30 cellular contexts compared by ENCODE assay signal in genomic region chr15:66938114-66938830, GRCh38.
A peak's percentile ranks its signal among the peaks of the same experiment; 100 is the strongest.
DNase-seq lines count a peak whose midpoint lies in the region; ATAC-seq, FAIRE-seq and TF ChIP-seq lines count a peak whose summit lies in the region.
"Had no signal": no experiment of that assay in that cellular context is flagged by ENCODE, and none has a peak within 500 bp of the region (broad histone marks: within the 10 kb centered on the region; RNA-seq: fewer than 3 reads in every experiment).

No MANE protein-coding gene starts in this region.

- TF ChIP-seq EP300 in GM12878 (IDR thresholded peaks at IDR 0.05; ENCODE audit: borderline replicate concordance in 1 of 2, control insufficient read depth in 1 of 2, low read depth in 2 of 2, low read length in 2 of 2): no peak

- RAD21 ChIA-PET in GM12878 (lab: Charles Lee; ENCODE audit: unreplicated experiment): no interaction called here

- SMC1A ChIA-PET in GM12878 (lab: Charles Lee; ENCODE audit: uncharacterized antibody, unreplicated experiment): interaction anchor here (1.1 to 1.7 kb wide), 2 partner anchors 362 to 366 kb away, joined by 3 to 5 read pairs; no protein-coding TSS in a partner anchor

- peaks cover 10% of the 10 kb centered on the region for H3K9me3 Mint-ChIP-seq in activated CD4-positive, alpha-beta T cell treated with anti-CD3 and anti-CD28 coated beads, Interleukin-2, amount 10 ng/mL, durations not matched to agents 7 days and 5 days
- H3K9me3 Mint-ChIP-seq: CD8-positive, alpha-beta T cell had no signal

- CTCF ChIA-PET in activated CD4-positive, alpha-beta T cell treated with anti-CD3 and anti-CD28 coated beads, Interleukin-2, amount 10 ng/mL, durations not matched to agents 7 days and 5 days (lab: Charles Lee): no interaction called here
- CTCF ChIA-PET in GM12878 (lab: Yijun Ruan, JAX): interaction anchor here (0.8 kb wide), 1 partner anchor 8 kb away, joined by 3 read pairs; no protein-coding TSS in a partner anchor

- peaks cover 14% of the 10 kb centered on the region for H3K4me1 Mint-ChIP-seq in activated CD4-positive, alpha-beta T cell treated with anti-CD3 and anti-CD28 coated beads, Interleukin-2, amount 10 ng/mL, durations not matched to agents 7 days and 5 days
- H3K4me1 Mint-ChIP-seq: memory B cell had no signal

- H3K36me3 ChIP-seq in GM12878 (ENCODE audit: control insufficient read depth in 2 of 2, insufficient read depth in 2 of 2, low read length in 1 of 2): no peaks in the 10 kb centered on the region
- H3K36me3 ChIP-seq in small intestine (ENCODE audit: control insufficient read depth in 2 of 2, insufficient read depth in 2 of 2, low read length in 2 of 2): no peaks in the 10 kb centered on the region
- H3K36me3 ChIP-seq: heart left ventricle, prostate gland, upper lobe of left lung had no signal

- no peak for DNase-seq in activated CD4-positive, alpha-beta T cell treated with anti-CD3 and anti-CD28 coated beads, Interleukin-2, amount 10 ng/mL, durations not matched to agents 7 days and 5 days
- no peak for DNase-seq in activated CD4-positive, alpha-beta T cell treated with anti-CD3 and anti-CD28 coated beads, Interleukin-2, amount 50 U/mL, for 48 hours
- peak; percentile 68 for DNase-seq in OCI-M1 (lab: John Stamatoyannopoulos, UW)
- DNase-seq in GM12878 (ENCODE audit: low read depth, low spot score): no peak
- DNase-seq in small intestine: peak; percentile 57
- DNase-seq in COLO829 (ENCODE audit: low spot score): no peak
- no peak for DNase-seq in GM03348 (ENCODE audit: low spot score)
- DNase-seq: activated CD4-positive, alpha-beta T cell treated with anti-CD3 and anti-CD28 coated beads for 1 hour; activated gamma-delta T cell treated with Interleukin-2 at 50 U/mL for 16 hours; activated T-cell treated with anti-CD3 and anti-CD28 coated beads, Interleukin-2, amount 50 U/mL, for 1 hour; CD8-positive, alpha-beta T cell; DMS79 treated with DMSO at 0.1 percent for 48 hours; effector CD4-positive, alpha-beta T cell; heart left ventricle; left cardiac atrium; MM.1S; NCI-H1694; NCI-H2171 treated with DMSO at 0.1 percent for 48 hours; NCI-H526; RPMI8226; SK-N-SH; stimulated activated CD4-positive, alpha-beta T cell treated with anti-CD3 and anti-CD28 coated beads, Interleukin-1b, Interleukin-23, amount 100 ng/mL, for 48 hours; upper lobe of left lung had no signal

- H3K27ac Mint-ChIP-seq in activated CD4-positive, alpha-beta T cell treated with anti-CD3 and anti-CD28 coated beads, Interleukin-2, amount 10 ng/mL, durations not matched to agents 7 days and 5 days: peak overlapping the region; percentile 14
- H3K27ac Mint-ChIP-seq: CD8-positive, alpha-beta T cell; IgD-negative memory B cell; memory B cell had no signal

- BruUV-seq in GM12878 (replicated peaks; lab: Mats Ljungman, UMichigan): no TSS peak

- H4K20me1 ChIP-seq in GM12878 (ENCODE audit: control insufficient read depth, insufficient read depth): no peaks in the 10 kb centered on the region

- no peak for TF ChIP-seq POLR2A in GM12878 (IDR thresholded peaks at IDR 0.05; ENCODE audit: low read depth, low read length)

- H2AFZ ChIP-seq in GM12878 (ENCODE audit: control insufficient read depth, low read depth, low read length): no peak overlapping the region

- H3K79me2 ChIP-seq in GM12878 (ENCODE audit: control insufficient read depth, insufficient read depth, low read length): no peaks in the 10 kb centered on the region

- TF ChIP-seq RAD21 in GM12878 (IDR thresholded peaks at IDR 0.05; ENCODE audit: insufficient read depth, low read depth, low read length): no peak

- in situ Hi-C loops in GM12878 (cut with MboI): no loop called here

- peaks cover 4% of the 10 kb centered on the region for H3K36me3 Mint-ChIP-seq in activated CD4-positive, alpha-beta T cell treated with anti-CD3 and anti-CD28 coated beads, Interleukin-2, amount 10 ng/mL, durations not matched to agents 7 days and 5 days (ENCODE audit: low read depth)
- H3K36me3 Mint-ChIP-seq: CD8-positive, alpha-beta T cell; IgD-negative memory B cell had no signal

- H3K9ac ChIP-seq in GM12878 (ENCODE audit: control insufficient read depth, insufficient read depth, low read length): no peak overlapping the region
- H3K9ac ChIP-seq: SK-N-SH had no signal

- peaks cover 3% of the 10 kb centered on the region; the same call in 2 of the 3 replicates for H3K9me3 ChIP-seq in GM12878 (replicated peaks; ENCODE audit: control insufficient read depth, insufficient read depth, low read length)
- no peaks in the 10 kb centered on the region for H3K9me3 ChIP-seq in small intestine (ENCODE audit: control insufficient read depth, low read depth)
- H3K9me3 ChIP-seq: prostate gland, SK-N-SH, upper lobe of left lung had no signal

- POLR2A ChIA-PET in activated CD4-positive, alpha-beta T cell treated with anti-CD3 and anti-CD28 coated beads, Interleukin-2, amount 10 ng/mL, durations not matched to agents 7 days and 5 days (lab: Charles Lee): no interaction called here
- POLR2A ChIA-PET in GM12878 (lab: Charles Lee): no interaction called here

- H3K4me2 ChIP-seq in GM12878 (ENCODE audit: control insufficient read depth, insufficient read depth): no peak overlapping the region
- H3K4me2 ChIP-seq: SK-N-SH had no signal

- FAIRE-seq in GM12878 (lab: Jason Lieb, UNC) (no peak), small intestine (lab: Jason Lieb, UNC) (no peak)
- FAIRE-seq: GM12891 had no signal

- H3K4me3 ChIP-seq in GM12878 (no peak overlapping the region), small intestine (ENCODE audit: low read depth in 1 of 2, low read length in 2 of 2) (no peak overlapping the region)
- H3K4me3 ChIP-seq: heart left ventricle, prostate gland, skin epidermis, upper lobe of left lung had no signal

- 33% methylated on average over 3 of the region's 3 CpGs for WGBS in GM12878 (ENCODE audit: insufficient coverage, insufficient replicate concordance, low lambda C conversion rate, missing lambda C conversion rate)
- 58 to 76% (median 61%) methylated on average over 3 of the region's 3 CpGs for WGBS in small intestine, 3 donors

- TF ChIP-seq CTCF in GM12878 (IDR thresholded peaks at IDR 0.05 in 2 of 3, conservative IDR thresholded peaks at IDR 0.05 in 1 of 3; ENCODE audit: control insufficient read depth in 2 of 3, extremely low read depth in 1 of 3, insufficient read depth in 1 of 3, low read depth in 3 of 3, low read length in 3 of 3): no peak

- ATAC-seq in GM12878 (no peak), GM21786 (IDR thresholded peaks at IDR 0.05; ENCODE audit: unreplicated experiment) (no peak)
- ATAC-seq: CD8-positive, alpha-beta T cell; HCT116; heart left ventricle; left cardiac atrium had no signal

- H3K27me3 ChIP-seq in GM12878 (replicated peaks in 1 of 2; ENCODE audit: control insufficient read depth in 2 of 2, insufficient read depth in 2 of 2, low read length in 1 of 2) (no peaks in the 10 kb centered on the region; a peak in 1 of 4 replicates), small intestine (ENCODE audit: control insufficient read depth in 2 of 2, insufficient read depth in 2 of 2, low read length in 2 of 2) (no peaks in the 10 kb centered on the region)
- H3K27me3 ChIP-seq: heart left ventricle, upper lobe of left lung had no signal

- intact Hi-C loops in GM12878 (cut with micrococcal nuclease; ENCODE audit: unreplicated experiment): no loop called here

- H3K4me3 Mint-ChIP-seq in activated CD4-positive, alpha-beta T cell treated with anti-CD3 and anti-CD28 coated beads, Interleukin-2, amount 10 ng/mL, durations not matched to agents 7 days and 5 days: no peak overlapping the region
- H3K4me3 Mint-ChIP-seq: CD8-positive, alpha-beta T cell; IgD-negative memory B cell; memory B cell had no signal

- no peaks in the 10 kb centered on the region for H3K27me3 Mint-ChIP-seq in activated CD4-positive, alpha-beta T cell treated with anti-CD3 and anti-CD28 coated beads, Interleukin-2, amount 10 ng/mL, durations not matched to agents 7 days and 5 days

- H3K27ac ChIP-seq in GM12878 (ENCODE audit: control insufficient read depth, insufficient read depth) (no peak overlapping the region), small intestine (ENCODE audit: low read depth in 1 of 2, low read length in 1 of 2) (no peak overlapping the region)
- H3K27ac ChIP-seq: heart left ventricle, prostate gland, skin epidermis, upper lobe of left lung had no signal

- H3K4me1 ChIP-seq in GM12878 (ENCODE audit: control insufficient read depth, insufficient read depth, low read length) (peaks cover 7% of the 10 kb centered on the region; the same call in 1 of the 2 replicates), small intestine (ENCODE audit: control insufficient read depth in 2 of 2, insufficient read depth in 1 of 2, low read depth in 1 of 2, low read length in 1 of 2) (no peaks in the 10 kb centered on the region)
- H3K4me1 ChIP-seq: prostate gland had no signal

TF ChIP-seq in GM12878, 131 proteins besides CTCF, POLR2A, EP300 and RAD21:
- no peak for TF ChIP-seq HDAC6 (IDR thresholded peaks at IDR 0.05; ENCODE audit: unreplicated experiment)
- TF ChIP-seq EED (IDR thresholded peaks at IDR 0.05; ENCODE audit: low read depth): no peak
- no peak for TF ChIP-seq MTA3 (IDR thresholded peaks at IDR 0.05; ENCODE audit: borderline replicate concordance, low read length)
- no peak for TF ChIP-seq SPI1 (IDR thresholded peaks at IDR 0.05; ENCODE audit: borderline replicate concordance, insufficient read depth, low read depth, low read length)
- no peak for TF ChIP-seq CHD2 (IDR thresholded peaks at IDR 0.05; ENCODE audit: borderline replicate concordance, low read depth, low read length)
- TF ChIP-seq SIX5 (IDR thresholded peaks at IDR 0.05; ENCODE audit: low read depth, low read length, severe bottlenecking): peak; percentile 23
- no peak for TF ChIP-seq NFXL1 (IDR thresholded peaks at IDR 0.05; ENCODE audit: borderline replicate concordance)
- TF ChIP-seq ZZZ3 (IDR thresholded peaks at IDR 0.05; ENCODE audit: control insufficient read depth, insufficient read length, low read depth): no peak

Comparison
In these comparisons a context has a peak if more than half of its experiments do, and no peak if none do; other contexts are left out.
1. DNase-seq: peak in OCI-M1 (single experiment) and small intestine (single experiment); none in activated CD4-positive, alpha-beta T cell treated with anti-CD3 and anti-CD28 coated beads, Interleukin-2, amount 10 ng/mL, durations not matched to agents 7 days and 5 days (single experiment), activated CD4-positive, alpha-beta T cell treated with anti-CD3 and anti-CD28 coated beads, Interleukin-2, amount 50 U/mL, for 48 hours (0 of 2), GM12878 (single experiment), COLO829 (single experiment) and GM03348 (single experiment).